In the genomic region with DNA sequence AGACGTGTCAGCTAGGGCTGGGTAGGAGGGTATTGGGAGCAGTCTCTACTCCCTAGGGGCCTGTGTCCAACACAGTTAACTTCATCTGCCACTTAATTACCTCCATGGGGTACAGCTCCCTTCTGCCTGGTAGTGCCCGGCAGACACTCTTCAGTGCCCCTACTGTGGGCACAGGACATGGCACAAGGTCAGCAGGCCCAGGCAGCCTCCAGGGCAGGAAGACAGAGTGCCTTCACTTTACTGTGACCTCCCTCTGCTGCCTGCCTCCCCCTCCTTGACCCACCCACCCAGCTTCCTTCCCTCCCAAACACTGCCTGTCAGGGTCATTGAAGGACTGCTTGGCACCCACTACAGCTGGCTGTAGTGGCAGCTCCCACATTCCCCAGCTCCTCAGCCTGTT, we compare ENCODE assay signal across 8 cellular contexts. TPM values are rescaled to one million over a fixed set of nuclear protein-coding genes. Genes with fewer than 3 reads are reported as not detected.
"Had no signal": no experiment of that assay in that cellular context is flagged by ENCODE, and none has a peak within 500 bp of the region (broad histone marks: within the 10 kb centered on the region; RNA-seq: fewer than 3 reads in every experiment).

No MANE protein-coding gene starts in this region.

- H3K4me3 ChIP-seq: GM23338 had no signal

- H3K4me2 ChIP-seq: GM23338 had no signal

- H3K27ac Mint-ChIP-seq: GM23338, H9, HFFc6, IgD-negative memory B cell had no signal

- ATAC-seq: GM23338, HepG2 had no signal

- DNase-seq: H9, HCEC 1CT, HFFc6, KBM-7 had no signal

- H3K36me3 Mint-ChIP-seq: IgD-negative memory B cell had no signal

- H3K27ac ChIP-seq: HL-60 had no signal

- H3K4me3 Mint-ChIP-seq: GM23338, H9, HFFc6, IgD-negative memory B cell had no signal

- H2AFZ ChIP-seq: GM23338 had no signal

- H3K9me3 Mint-ChIP-seq: GM23338, H9, HFFc6, IgD-negative memory B cell had no signal

- H3K27me3 Mint-ChIP-seq: IgD-negative memory B cell had no signal

- H3K4me1 Mint-ChIP-seq: IgD-negative memory B cell had no signal

RNA-seq across cellular contexts. Expression of a gene that starts 6.5 kb away (rescaled TPM):
- polyA plus RNA-seq: IgD-negative memory B cell had no signal
